ENCODE assay signal across 8 cellular contexts in the genomic region with DNA sequence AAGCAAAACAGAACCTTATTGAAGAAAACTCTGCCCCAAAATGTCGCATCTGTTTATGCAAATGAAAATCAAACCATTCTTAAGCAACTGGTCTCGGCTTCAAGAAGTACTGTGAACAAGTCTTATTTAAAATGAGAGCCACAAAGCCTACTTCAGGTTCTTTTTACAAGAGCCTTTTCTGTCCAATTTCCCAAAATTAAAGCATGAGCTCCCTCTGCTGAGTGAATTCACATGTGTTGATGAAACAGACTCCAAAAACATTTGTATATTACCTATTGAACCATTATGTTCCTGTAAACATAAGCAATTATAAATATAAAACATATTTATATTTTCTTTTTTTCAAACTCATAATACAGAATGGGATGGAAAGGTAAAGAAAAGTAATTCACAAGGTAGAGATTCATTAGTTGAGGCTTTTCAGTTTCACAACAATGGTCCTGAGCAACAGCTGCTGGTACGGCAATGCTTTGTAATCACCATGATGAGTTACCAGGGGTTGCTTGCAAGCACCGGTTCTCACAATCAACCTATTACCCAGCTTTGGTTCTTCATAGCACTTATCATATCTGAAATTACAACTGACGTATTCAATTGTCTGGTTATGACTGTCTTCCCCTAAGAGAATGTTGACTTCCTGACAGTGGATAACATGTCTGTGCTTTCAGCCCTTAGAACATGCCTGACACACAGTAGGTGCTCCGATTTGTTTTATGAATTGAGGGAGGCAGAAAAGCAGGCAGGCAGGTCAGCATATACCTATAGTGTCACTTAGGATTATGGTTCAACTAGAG.
DNase-seq lines count a peak whose midpoint lies in the region; ATAC-seq and TF ChIP-seq lines count a peak whose summit lies in the region.

No MANE protein-coding gene starts in this region.

- no peak overlapping the region for H3K27ac ChIP-seq in coronary artery

- no peak overlapping the region for H3K4me3 Mint-ChIP-seq in activated T-cell treated with anti-CD3 and anti-CD28 coated beads, Interleukin-2, amount 50 U/mL, for 4 hours
- no peak overlapping the region for H3K4me3 Mint-ChIP-seq in mesothelial cell of epicardium

- no peak for DNase-seq in activated T-cell treated with anti-CD3 and anti-CD28 coated beads, Interleukin-2, amount 50 U/mL, for 4 hours
- DNase-seq in activated T-cell treated with anti-CD3 and anti-CD28 coated beads, Interleukin-2, amount 50 U/mL, for 1 hour = no peak
- DNase-seq in SK-N-DZ (ENCODE audit: low spot score) (peak; percentile 59), coronary artery (ENCODE audit: low spot score) (no peak), mesothelial cell of epicardium (ENCODE audit: low spot score in 2 of 2, unreplicated experiment in 2 of 2) (no peak)

- H3K9me3 Mint-ChIP-seq in activated T-cell treated with anti-CD3 and anti-CD28 coated beads, Interleukin-2, amount 50 U/mL, for 4 hours = no peaks in the 10 kb centered on the region
- no peaks in the 10 kb centered on the region for H3K9me3 Mint-ChIP-seq in mesothelial cell of epicardium

- peak; percentile 74 to 85 for ATAC-seq in activated T-cell treated with anti-CD3 and anti-CD28 coated beads, Interleukin-2, amount 50 U/mL, for 4 hours
- ATAC-seq in HG03039 (IDR thresholded peaks at IDR 0.05; ENCODE audit: unreplicated experiment) (no peak), GM21619 (IDR thresholded peaks at IDR 0.05; ENCODE audit: unreplicated experiment) (no peak)

- no peaks in the 10 kb centered on the region for H3K27me3 Mint-ChIP-seq in activated T-cell treated with anti-CD3 and anti-CD28 coated beads, Interleukin-2, amount 50 U/mL, for 4 hours (ENCODE audit: low read depth)
- H3K27me3 Mint-ChIP-seq in mesothelial cell of epicardium (ENCODE audit: low read depth) = peaks cover 12% of the 10 kb centered on the region

- H3K4me3 ChIP-seq in coronary artery = no peak overlapping the region

- H3K4me1 Mint-ChIP-seq in activated T-cell treated with anti-CD3 and anti-CD28 coated beads, Interleukin-2, amount 50 U/mL, for 4 hours (ENCODE audit: low read depth) = peaks cover 18% of the 10 kb centered on the region
- no peaks in the 10 kb centered on the region for H3K4me1 Mint-ChIP-seq in mesothelial cell of epicardium

- no peak overlapping the region for H3K27ac Mint-ChIP-seq in mesothelial cell of epicardium

- no peaks in the 10 kb centered on the region for H3K36me3 Mint-ChIP-seq in activated T-cell treated with anti-CD3 and anti-CD28 coated beads, Interleukin-2, amount 50 U/mL, for 4 hours (ENCODE audit: insufficient read depth)
- no peaks in the 10 kb centered on the region for H3K36me3 Mint-ChIP-seq in mesothelial cell of epicardium

- peak; percentile 46; the same call in 1 of the 2 replicates for TF ChIP-seq CTCF in LNCAP (IDR thresholded peaks at IDR 0.05)
- TF ChIP-seq CTCF in coronary artery (IDR thresholded peaks at IDR 0.05) = peak; percentile 34
- peak; percentile 28 for TF ChIP-seq CTCF in mesothelial cell of epicardium (IDR thresholded peaks at IDR 0.05; ENCODE audit: unreplicated experiment)

Comparison
In these comparisons a context has a peak if more than half of its experiments do, and no peak if none do; other contexts are left out.
1. ATAC-seq: peak in activated T-cell treated with anti-CD3 and anti-CD28 coated beads, Interleukin-2, amount 50 U/mL, for 4 hours (2 of 2); none in HG03039 (single experiment) and GM21619 (single experiment).
2. Peak in every context shown above with its lines, with median percentiles within 50 percentile points of each other: CTCF ChIP-seq.